In genomic region chr2:180291552-180292421, GRCh38 we compare ENCODE assay signal across 18 cellular contexts.
DNase-seq lines count a peak whose midpoint lies in the region; ATAC-seq and TF ChIP-seq lines count a peak whose summit lies in the region.
"Had no signal": no experiment of that assay in that cellular context is flagged by ENCODE, and none has a peak within 500 bp of the region (broad histone marks: within the 10 kb centered on the region; RNA-seq: fewer than 3 reads in every experiment).

No MANE protein-coding gene starts in this region.

- DNase-seq in Calu3: peak; percentile 53
- peak; percentile 68 for DNase-seq in M059J (ENCODE audit: low read depth)
- DNase-seq in choroid plexus epithelial cell (ENCODE audit: low read depth): peak; percentile 10
- DNase-seq in progenitor cell of endocrine pancreas (ENCODE audit: low spot score, unreplicated experiment): no peak
- no peak for DNase-seq in gastrocnemius medialis
- no peak for DNase-seq in psoas muscle
- no peak for DNase-seq in cardiac septum (ENCODE audit: low spot score)
- no peak for DNase-seq in iPS-NIHi11 (ENCODE audit: low spot score)
- DNase-seq: activated CD4-positive, alpha-beta memory T cell treated with anti-CD3 and anti-CD28 coated beads, Interleukin-2, amount 10 ng/mL, durations not matched to agents 7 days and 5 days; DMS79; nucleus accumbens; stimulated activated naive CD8-positive, alpha-beta T cell treated with anti-CD3 and anti-CD28 coated beads, Interleukin-15, amount 100 ng/mL, for 72 hours had no signal

- H3K4me1 Mint-ChIP-seq in Calu3 (ENCODE audit: low read depth, unreplicated experiment) (peaks cover 50% of the 10 kb centered on the region), progenitor cell of endocrine pancreas (ENCODE audit: low read depth) (peaks cover 32% of the 10 kb centered on the region)
- H3K4me1 Mint-ChIP-seq: activated CD4-positive, alpha-beta memory T cell treated with anti-CD3 and anti-CD28 coated beads, Interleukin-2, amount 10 ng/mL, durations not matched to agents 7 days and 5 days; B cell; mesothelial cell of epicardium; stimulated activated naive CD8-positive, alpha-beta T cell treated with anti-CD3 and anti-CD28 coated beads, Interleukin-15, amount 100 ng/mL, for 72 hours had no signal

- H3K4me3 ChIP-seq in choroid plexus epithelial cell (ENCODE audit: low read depth, low read length) (no peak overlapping the region), gastrocnemius medialis (no peak overlapping the region), psoas muscle (no peak overlapping the region)
- H3K4me3 ChIP-seq: ascending aorta, SJSA1, skin epidermis had no signal

- peaks cover 9% of the 10 kb centered on the region for H3K9me3 Mint-ChIP-seq in Calu3 (ENCODE audit: low read depth, unreplicated experiment)
- peaks cover 23% of the 10 kb centered on the region for H3K9me3 Mint-ChIP-seq in progenitor cell of endocrine pancreas (ENCODE audit: low read depth)
- H3K9me3 Mint-ChIP-seq: activated CD4-positive, alpha-beta memory T cell treated with anti-CD3 and anti-CD28 coated beads, Interleukin-2, amount 10 ng/mL, durations not matched to agents 7 days and 5 days; activated T-helper 2 cell treated with anti-CD3 and anti-CD28 coated beads, Interferon-gamma antibody, Interleukin-2, Interleukin-4, amounts not matched to agents 10 μg/mL and 5 μg/mL and 100 μg/mL, durations not matched to agents 14 hours and 24 hours and 36 hours had no signal

- TF ChIP-seq POLR2A in gastrocnemius medialis (IDR thresholded peaks at IDR 0.05): no peak

- H3K27me3 Mint-ChIP-seq in Calu3 (ENCODE audit: unreplicated experiment): no peaks in the 10 kb centered on the region
- H3K27me3 Mint-ChIP-seq in progenitor cell of endocrine pancreas: no peaks in the 10 kb centered on the region
- H3K27me3 Mint-ChIP-seq: activated CD4-positive, alpha-beta memory T cell treated with anti-CD3 and anti-CD28 coated beads, Interleukin-2, amount 10 ng/mL, durations not matched to agents 7 days and 5 days; B cell; stimulated activated naive CD8-positive, alpha-beta T cell treated with anti-CD3 and anti-CD28 coated beads, Interleukin-15, amount 100 ng/mL, for 72 hours had no signal

- H3K36me3 Mint-ChIP-seq in Calu3 (ENCODE audit: insufficient read depth, unreplicated experiment) (no peaks in the 10 kb centered on the region), progenitor cell of endocrine pancreas (ENCODE audit: insufficient read depth) (no peaks in the 10 kb centered on the region)
- H3K36me3 Mint-ChIP-seq: mesothelial cell of epicardium had no signal

- 78 to 80% (median 80%) methylated on average over 6 of the region's 6 CpGs for WGBS in psoas muscle, 3 donors

- ATAC-seq in gastrocnemius medialis: no peak
- ATAC-seq in psoas muscle: no peak
- ATAC-seq: stimulated activated naive CD8-positive, alpha-beta T cell treated with anti-CD3 and anti-CD28 coated beads, Interleukin-15, amount 100 ng/mL, for 72 hours had no signal

- H3K9me3 ChIP-seq in gastrocnemius medialis: no peaks in the 10 kb centered on the region
- H3K9me3 ChIP-seq in psoas muscle: no peaks in the 10 kb centered on the region
- H3K9me3 ChIP-seq: ascending aorta, SJSA1 had no signal

- no peak for TF ChIP-seq CTCF in Calu3 (IDR thresholded peaks at IDR 0.05; ENCODE audit: unreplicated experiment)
- no peak for TF ChIP-seq CTCF in choroid plexus epithelial cell (conservative IDR thresholded peaks at IDR 0.05; ENCODE audit: low read depth, low read length)
- TF ChIP-seq CTCF in progenitor cell of endocrine pancreas (IDR thresholded peaks at IDR 0.05; ENCODE audit: unreplicated experiment): no peak
- no peak for TF ChIP-seq CTCF in gastrocnemius medialis (IDR thresholded peaks at IDR 0.05 in 4 of 5, conservative IDR thresholded peaks at IDR 0.05 in 1 of 5)
- TF ChIP-seq CTCF in psoas muscle (IDR thresholded peaks at IDR 0.05): no peak

- no TSS peak for BruUV-seq in Calu3 (replicated peaks; lab: Mats Ljungman, UMichigan)

- H3K36me3 ChIP-seq in gastrocnemius medialis (no peaks in the 10 kb centered on the region), psoas muscle (ENCODE audit: insufficient read depth in 1 of 2, low read depth in 1 of 2) (no peaks in the 10 kb centered on the region)
- H3K36me3 ChIP-seq: ascending aorta, SJSA1 had no signal

- in situ Hi-C loops in gastrocnemius medialis (cut with MboI; ENCODE audit: low sequenced_read_pairs in 4 of 4): no loop called here

- intact Hi-C loops in Calu3 (cut with micrococcal nuclease; ENCODE audit: unreplicated experiment) (loop anchor here (2.0 to 5.0 kb wide), 5 partner anchors 76 to 691 kb away; partner anchors contain the start of gene UBE2E3), gastrocnemius medialis (cut with DNase I; ENCODE audit: low total_unique reads) (no loop called here), psoas muscle (cut with DNase I) (no loop called here), cardiac septum (cut with DNase I) (no loop called here)

- no peaks in the 10 kb centered on the region for H3K27me3 ChIP-seq in gastrocnemius medialis
- H3K27me3 ChIP-seq in psoas muscle (ENCODE audit: insufficient read depth in 3 of 3, low read length in 2 of 3): no peaks in the 10 kb centered on the region
- H3K27me3 ChIP-seq: ascending aorta, SJSA1 had no signal

- H3K4me1 ChIP-seq in gastrocnemius medialis (no peaks in the 10 kb centered on the region), psoas muscle (no peaks in the 10 kb centered on the region)
- H3K4me1 ChIP-seq: ascending aorta had no signal

- peak overlapping the region; percentile 42 for H3K4me3 Mint-ChIP-seq in Calu3 (ENCODE audit: low read depth, unreplicated experiment)
- no peak overlapping the region for H3K4me3 Mint-ChIP-seq in progenitor cell of endocrine pancreas (ENCODE audit: low read depth)
- H3K4me3 Mint-ChIP-seq: activated CD4-positive, alpha-beta memory T cell treated with anti-CD3 and anti-CD28 coated beads, Interleukin-2, amount 10 ng/mL, durations not matched to agents 7 days and 5 days; B cell; mesothelial cell of epicardium; stimulated activated naive CD8-positive, alpha-beta T cell treated with anti-CD3 and anti-CD28 coated beads, Interleukin-15, amount 100 ng/mL, for 72 hours had no signal

- H3K27ac Mint-ChIP-seq in Calu3 (ENCODE audit: unreplicated experiment) (peak overlapping the region; percentile 80), progenitor cell of endocrine pancreas (peak overlapping the region; percentile 88)
- H3K27ac Mint-ChIP-seq: activated CD4-positive, alpha-beta memory T cell treated with anti-CD3 and anti-CD28 coated beads, Interleukin-2, amount 10 ng/mL, durations not matched to agents 7 days and 5 days; activated T-helper 2 cell treated with anti-CD3 and anti-CD28 coated beads, Interferon-gamma antibody, Interleukin-2, Interleukin-4, amounts not matched to agents 10 μg/mL and 5 μg/mL and 100 μg/mL, durations not matched to agents 14 hours and 24 hours and 36 hours; B cell; mesothelial cell of epicardium; stimulated activated naive CD8-positive, alpha-beta T cell treated with anti-CD3 and anti-CD28 coated beads, Interleukin-15, amount 100 ng/mL, for 72 hours had no signal

- H3K27ac ChIP-seq in gastrocnemius medialis (no peak overlapping the region), psoas muscle (no peak overlapping the region)
- H3K27ac ChIP-seq: ascending aorta, SJSA1, skin epidermis had no signal

- CTCF ChIA-PET in Calu3 (lab: Charles Lee): interaction anchor here (0.5 to 1.0 kb wide), 2 partner anchors 120 to 370 kb away, joined by 3 read pairs; no protein-coding TSS in a partner anchor

Comparison
In these comparisons a context has a peak if more than half of its experiments do, and no peak if none do; other contexts are left out.
1. DNase-seq: peak in Calu3 (single experiment), M059J (single experiment) and choroid plexus epithelial cell (single experiment); none in progenitor cell of endocrine pancreas (single experiment), gastrocnemius medialis (0 of 2), psoas muscle (0 of 2), cardiac septum (single experiment) and iPS-NIHi11 (single experiment).